Comparison of ENCODE assay signal across 8 cellular contexts in genomic region chr7:100132697-100133137, GRCh38. TPM values are rescaled to one million over a fixed set of nuclear protein-coding genes. Genes with fewer than 3 reads are reported as not detected.
DNase-seq lines count a peak whose midpoint lies in the region; ATAC-seq, FAIRE-seq and TF ChIP-seq lines count a peak whose summit lies in the region.

No MANE protein-coding gene starts in this region.

- no peaks in the 10 kb centered on the region for H3K9me2 ChIP-seq in PC-3 (replicated peaks; ENCODE audit: low read length)

- peak; percentile 96 for TF ChIP-seq RAD21 in IMR-90 (IDR thresholded peaks at IDR 0.05; ENCODE audit: low read length)

- no peak overlapping the region for H2BK120ac ChIP-seq in IMR-90 (ENCODE audit: low read depth, low read length)

- CTCF ChIA-PET in IMR-90 (lab: Yijun Ruan, JAX): interaction anchor here (0.8 to 0.9 kb wide), 4 partner anchors 12 to 86 kb away, joined by 3 read pairs; partner anchors contain the start of gene LAMTOR4
- CTCF ChIA-PET in PC-3 (lab: Charles Lee): interaction anchor here (0.6 to 0.7 kb wide), 2 partner anchors 30 to 275 kb away, joined by 3 to 7 read pairs; no protein-coding TSS in a partner anchor

- H3K79me2 ChIP-seq in PC-3 (ENCODE audit: low read length) (no peaks in the 10 kb centered on the region), osteoblast (ENCODE audit: insufficient read depth, low read length) (peaks cover 1% of the 10 kb centered on the region)

- peaks cover 2% of the 10 kb centered on the region; the same call in 1 of the 2 replicates for H3K4me1 ChIP-seq in IMR-90 (ENCODE audit: control insufficient read depth, insufficient read depth, low read length)
- 0 out of 2 replicates have a peak, but pooled peaks cover 4% of the 10 kb centered on the region for H3K4me1 ChIP-seq in PC-3 (ENCODE audit: insufficient read depth, low read length)
- peaks cover 7% of the 10 kb centered on the region for H3K4me1 ChIP-seq in osteoblast (ENCODE audit: insufficient read depth, low read length)

- H3K56ac ChIP-seq in IMR-90 (ENCODE audit: extremely low read depth, insufficient read depth, low read length): no peak overlapping the region

- H4K20me1 ChIP-seq in IMR-90 (ENCODE audit: insufficient read depth, low read length): no peaks in the 10 kb centered on the region
- H4K20me1 ChIP-seq in PC-3 (ENCODE audit: low read length): no peaks in the 10 kb centered on the region
- no peaks in the 10 kb centered on the region for H4K20me1 ChIP-seq in osteoblast (ENCODE audit: insufficient read depth, low read length)

- H3K9ac ChIP-seq in IMR-90 (ENCODE audit: low read depth, low read length) (no peak overlapping the region), PC-3 (ENCODE audit: low read length) (no peak overlapping the region)

- intact Hi-C loops in IMR-90 (cut with micrococcal nuclease) (loop anchor here (1.0 to 5.0 kb wide), 4 partner anchors 78 to 274 kb away; no protein-coding TSS in a partner anchor), PC-3 (cut with micrococcal nuclease) (loop anchor here (2.0 to 5.0 kb wide), 3 partner anchors 82 to 275 kb away; no protein-coding TSS in a partner anchor)

- H3K9me3 ChIP-seq in IMR-90 (ENCODE audit: control insufficient read depth, insufficient read depth, low read length) (no peaks in the 10 kb centered on the region), PC-3 (ENCODE audit: low read length) (no peaks in the 10 kb centered on the region), osteoblast (ENCODE audit: low read depth, low read length) (no peaks in the 10 kb centered on the region)

- no peaks in the 10 kb centered on the region for H3K9me1 ChIP-seq in IMR-90 (ENCODE audit: insufficient read depth, low read length)

- no peak overlapping the region for H2BK5ac ChIP-seq in IMR-90 (ENCODE audit: low read depth, low read length, poor library complexity, severe bottlenecking)

- DNase-seq in AG09309 (ENCODE audit: low read depth) (no peak), GM18507 (ENCODE audit: extremely low spot score, insufficient read length, low read depth) (no peak), IMR-90 (peak; percentile 66), PC-3 (peak; percentile 68), activated T-helper 1 cell treated with Interleukin-2 at 50 U/mL for 16 hours (ENCODE audit: low read depth) (peak; percentile 39), fibroblast of the conjunctiva (ENCODE audit: low read depth) (peak; percentile 45), osteoblast (ENCODE audit: insufficient read length, low spot score, missing footprints) (peak; percentile 93)

- H3K36me3 ChIP-seq in IMR-90 (ENCODE audit: control insufficient read depth, insufficient read depth, low read length): no peaks in the 10 kb centered on the region
- H3K36me3 ChIP-seq in PC-3 (ENCODE audit: low read depth, low read length): no peaks in the 10 kb centered on the region
- H3K36me3 ChIP-seq in osteoblast (ENCODE audit: insufficient read depth, low read length): no peaks in the 10 kb centered on the region

- FAIRE-seq in GM18507 (lab: Jason Lieb, UNC): peak; percentile 73

- H2AK9ac ChIP-seq in IMR-90 (replicated peaks; ENCODE audit: low read depth, low read length, poor library complexity): no peak overlapping the region

- no peak overlapping the region for H3K18ac ChIP-seq in IMR-90 (ENCODE audit: low read depth, low read length)

- H3K4ac ChIP-seq in IMR-90 (ENCODE audit: low read depth, low read length): no peak overlapping the region

- in situ Hi-C loops in IMR-90 (cut with MboI; ENCODE audit: low sequenced_read_pairs): loop anchor here (10.0 kb wide), 1 partner anchor 212 kb away; no protein-coding TSS in a partner anchor

- peak; percentile 77 for ATAC-seq in IMR-90 (ENCODE audit: low read depth)
- peak; percentile 80 for ATAC-seq in PC-3
- no peak for ATAC-seq in GM21576 (IDR thresholded peaks at IDR 0.05; ENCODE audit: unreplicated experiment)

- H2AK5ac ChIP-seq in IMR-90 (ENCODE audit: low read depth, low read length): no peak overlapping the region

- no peaks in the 10 kb centered on the region for H3F3A ChIP-seq in PC-3 (ENCODE audit: low read length, unreplicated experiment)

- H2AFZ ChIP-seq in IMR-90 (replicated peaks; ENCODE audit: low read length, poor library complexity) (peak overlapping the region; percentile 76), PC-3 (ENCODE audit: low read length) (no peak overlapping the region), osteoblast (ENCODE audit: low read length) (no peak overlapping the region)

- H4K8ac ChIP-seq in IMR-90 (ENCODE audit: low read depth in 2 of 2, low read length in 2 of 2): no peak overlapping the region

- no TSS peak for BruUV-seq in IMR-90 (replicated peaks; lab: Mats Ljungman, UMichigan)
- no TSS peak for BruUV-seq in PC-3 (replicated peaks; lab: Mats Ljungman, UMichigan)

- no peak overlapping the region for H3K23ac ChIP-seq in IMR-90 (ENCODE audit: low read depth, low read length)

- H4K91ac ChIP-seq in IMR-90 (ENCODE audit: insufficient read depth, low read depth, low read length): no peak overlapping the region

- POLR2A ChIA-PET in IMR-90 (lab: Charles Lee; ENCODE audit: unreplicated experiment) (no interaction called here), PC-3 (lab: Charles Lee; ENCODE audit: unreplicated experiment) (interaction anchor here (0.5 to 0.6 kb wide), 2 partner anchors 40 to 50 kb away, joined by 3 to 5 read pairs; no protein-coding TSS in a partner anchor)

- H2BK20ac ChIP-seq in IMR-90 (ENCODE audit: low read depth, low read length): no peak overlapping the region

- dilution Hi-C loops in IMR-90 (cut with HindIII; ENCODE audit: low sequenced_read_pairs, unreplicated experiment): no loop called here

- no peak overlapping the region for H4K5ac ChIP-seq in IMR-90 (ENCODE audit: low read depth, low read length)

- H2BK15ac ChIP-seq in IMR-90 (ENCODE audit: low read depth, low read length): no peak overlapping the region

- peak; percentile 94 for TF ChIP-seq CTCF in AG09309 (IDR thresholded peaks at IDR 0.05; ENCODE audit: control insufficient read depth, insufficient read depth, low read depth, low read length, missing control alignments)
- TF ChIP-seq CTCF in IMR-90 (conservative IDR thresholded peaks at IDR 0.05; ENCODE audit: low read depth, low read length): peak; percentile 94
- peak; percentile 87 for TF ChIP-seq CTCF in PC-3 (conservative IDR thresholded peaks at IDR 0.05; ENCODE audit: low read depth, low read length)
- peak; percentile 90 for TF ChIP-seq CTCF in osteoblast (IDR thresholded peaks at IDR 0.05; ENCODE audit: extremely low read depth, low read depth, low read length)

- H3K4me3 ChIP-seq in AG09309 (ENCODE audit: control insufficient read depth, low read depth, low read length) (no peak overlapping the region), IMR-90 (ENCODE audit: insufficient read depth, low read depth, low read length) (no peak overlapping the region), PC-3 (ENCODE audit: low read length) (no peak overlapping the region), osteoblast (ENCODE audit: insufficient read depth, low read length) (no peak overlapping the region)

- peaks cover 7 to 12% of the 10 kb centered on the region in 2 experiments; a peak in 3 of 4 replicates for H3K79me1 ChIP-seq in IMR-90 (ENCODE audit: low read depth in 1 of 2, low read length in 2 of 2)

- 0% methylated on average over 1 of the region's 3 CpGs; no CpG with 5 or more reads in 1 of the 2 experiments for WGBS in IMR-90 (ENCODE audit: extremely low coverage in 2 of 2, insufficient read length in 1 of 2), 2 experiments

- H3K4me2 ChIP-seq in IMR-90 (ENCODE audit: low read depth, low read length): no peak overlapping the region
- no peak overlapping the region for H3K4me2 ChIP-seq in PC-3 (ENCODE audit: low read length)
- H3K4me2 ChIP-seq in osteoblast (ENCODE audit: insufficient read depth, low read length): no peak overlapping the region

- H3K27ac ChIP-seq in IMR-90 (ENCODE audit: insufficient read depth, low read length) (no peak overlapping the region), PC-3 (ENCODE audit: low read length) (no peak overlapping the region), osteoblast (ENCODE audit: low read depth, low read length) (no peak overlapping the region)

- H3K14ac ChIP-seq in IMR-90 (replicated peaks; ENCODE audit: low read depth, low read length): no peak overlapping the region

- TF ChIP-seq POLR2A in IMR-90 (IDR thresholded peaks at IDR 0.05; ENCODE audit: low read depth, low read length): no peak

- H3K27me3 ChIP-seq in IMR-90 (ENCODE audit: control insufficient read depth, insufficient read depth, low read length) (peaks cover 2% of the 10 kb centered on the region; the same call in 1 of the 2 replicates), PC-3 (ENCODE audit: low read length) (no peaks in the 10 kb centered on the region), osteoblast (ENCODE audit: insufficient read depth, low read length) (peaks cover 3% of the 10 kb centered on the region)

RNA-seq across cellular contexts. Expression of gene MBLAC1, which starts 6.0 kb away (rescaled TPM):
- total RNA-seq in IMR-90 (2012; rRNA removed) (0.56 and 0.72 TPM in 2 replicates), PC-3 (2014; rRNA removed) (2.7 and 4.3 TPM in 2 replicates), osteoblast (2.2 and 2.7 TPM in 2 replicates)
- 1.4 and 1.6 TPM in 2 replicates for polyA plus RNA-seq in IMR-90 (2012; rRNA removed)
- polyA plus RNA-seq in IMR-90 (2012; cell fraction: cytosol; rRNA removed): 2.8 and 3.1 TPM in 2 replicates
- 1.8 and 3.1 TPM in 2 replicates for polyA plus RNA-seq in IMR-90 (2012; cell fraction: nucleus; rRNA removed; ENCODE audit: low replicate concordance)

RNA-seq across cellular contexts. Expression of gene CNPY4, which starts 13.3 kb away (rescaled TPM):
- total RNA-seq in IMR-90 (2012; rRNA removed): 13.3 and 20.0 TPM in 2 replicates
- 18.1 and 21.9 TPM in 2 replicates for polyA plus RNA-seq in IMR-90 (2012; rRNA removed)
- polyA plus RNA-seq in IMR-90 (2012; cell fraction: cytosol; rRNA removed): 9.3 and 14.0 TPM in 2 replicates
- polyA plus RNA-seq in IMR-90 (2012; cell fraction: nucleus; rRNA removed; ENCODE audit: low replicate concordance): 10.9 and 19.5 TPM in 2 replicates
- total RNA-seq in PC-3 (2014; rRNA removed): 7.5 and 11.6 TPM in 2 replicates
- 24.2 and 25.0 TPM in 2 replicates for total RNA-seq in osteoblast

RNA-seq across cellular contexts. Expression of gene TAF6, which starts 13.6 kb away (rescaled TPM):
- total RNA-seq in IMR-90 (2012; rRNA removed) (11.3 and 14.4 TPM in 2 replicates), PC-3 (2014; rRNA removed) (51.4 and 58.6 TPM in 2 replicates), osteoblast (33.3 and 36.2 TPM in 2 replicates)
- 55.3 and 56.5 TPM in 2 replicates for polyA plus RNA-seq in IMR-90 (2012; rRNA removed)
- 48.4 and 56.7 TPM in 2 replicates for polyA plus RNA-seq in IMR-90 (2012; cell fraction: cytosol; rRNA removed)
- 51.7 and 92.5 TPM in 2 replicates for polyA plus RNA-seq in IMR-90 (2012; cell fraction: nucleus; rRNA removed; ENCODE audit: low replicate concordance)

RNA-seq across cellular contexts. Expression of gene LAMTOR4, which starts 16.0 kb away (rescaled TPM):
- total RNA-seq in IMR-90 (2012; rRNA removed) (131 and 134 TPM in 2 replicates), PC-3 (2014; rRNA removed) (107 and 146 TPM in 2 replicates), osteoblast (63.7 and 70.7 TPM in 2 replicates)
- 268 and 289 TPM in 2 replicates for polyA plus RNA-seq in IMR-90 (2012; rRNA removed)
- 524 and 774 TPM in 2 replicates for polyA plus RNA-seq in IMR-90 (2012; cell fraction: cytosol; rRNA removed)
- polyA plus RNA-seq in IMR-90 (2012; cell fraction: nucleus; rRNA removed; ENCODE audit: low replicate concordance): 184 and 232 TPM in 2 replicates

RNA-seq across cellular contexts. Expression of gene TRAPPC14, which starts 25.8 kb away (rescaled TPM):
- total RNA-seq in IMR-90 (2012; rRNA removed) (4.4 and 4.5 TPM in 2 replicates), PC-3 (2014; rRNA removed) (19.2 and 20.3 TPM in 2 replicates), osteoblast (7.1 and 8.0 TPM in 2 replicates)
- polyA plus RNA-seq in IMR-90 (2012; rRNA removed): 14.1 and 15.9 TPM in 2 replicates
- 6.7 and 16.7 TPM in 2 replicates for polyA plus RNA-seq in IMR-90 (2012; cell fraction: cytosol; rRNA removed)
- polyA plus RNA-seq in IMR-90 (2012; cell fraction: nucleus; rRNA removed; ENCODE audit: low replicate concordance): 41.4 and 101 TPM in 2 replicates

Comparison
In these comparisons a context has a peak if more than half of its experiments do, and no peak if none do; other contexts are left out.
1. DNase-seq: peak in IMR-90 (single experiment), PC-3 (single experiment), activated T-helper 1 cell treated with Interleukin-2 at 50 U/mL for 16 hours (single experiment), fibroblast of the conjunctiva (single experiment) and osteoblast (single experiment); none in AG09309 (single experiment) and GM18507 (single experiment).
2. Peak in every context shown above with its lines, with median percentiles within 50 percentile points of each other: CTCF ChIP-seq.